Comparison of ENCODE assay signal across 31 cellular contexts in the genomic region with DNA sequence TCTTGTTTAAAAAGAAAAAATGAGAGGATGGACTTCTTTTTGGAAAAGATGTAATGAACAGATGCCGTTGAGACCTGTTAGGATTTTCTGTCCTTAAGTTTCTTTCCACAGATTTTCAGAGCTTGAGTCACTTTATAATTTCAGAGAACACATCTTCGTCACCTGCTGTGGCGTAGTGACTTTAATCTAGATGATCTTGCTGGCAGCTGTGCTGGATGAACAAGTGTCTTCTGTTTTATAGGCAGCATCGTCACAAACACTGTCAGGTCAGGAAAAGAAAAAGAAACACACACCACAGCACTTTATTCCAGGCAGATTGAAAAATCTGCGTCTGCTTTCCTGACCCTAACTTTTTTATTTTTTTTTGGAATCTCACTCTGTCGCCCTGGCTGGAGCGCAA.
"Had no signal": no experiment of that assay in that cellular context is flagged by ENCODE, and none has a peak within 500 bp of the region (broad histone marks: within the 10 kb centered on the region; RNA-seq: fewer than 3 reads in every experiment).

No MANE protein-coding gene starts in this region.

- H3K9me3 ChIP-seq: neutrophil, pancreas, psoas muscle, right lobe of liver, sigmoid colon, suprapubic skin, testis, tibial artery, transverse colon, upper lobe of right lung, uterus had no signal

- H3K4me1 ChIP-seq: pancreas, psoas muscle, right lobe of liver, sigmoid colon, spleen, suprapubic skin, testis, tibial artery, transverse colon, upper lobe of right lung, uterus had no signal

- H3K27me3 ChIP-seq: neutrophil, pancreas, right lobe of liver, sigmoid colon, suprapubic skin, testis, transverse colon, upper lobe of right lung, uterus had no signal

- H3K9me3 Mint-ChIP-seq: natural killer cell treated with Interleukin-12 subunit alpha and Interleukin-12 subunit beta and Interleukin-15 and Interleukin-18, amount 100 ng/mL, for 72 hours; nephron progenitor cell; stimulated activated memory B cell treated with anti-CD40 and anti-IgM and Interleukin-4, amounts not matched to agents 10 μg/mL and 1 μg/mL and 100 μg/mL, for 72 hours; stimulated activated naive CD8-positive, alpha-beta T cell treated with anti-CD3 and anti-CD28 coated beads, Interleukin-15, amount 100 ng/mL, for 72 hours; type B pancreatic cell had no signal

- H3K4me3 Mint-ChIP-seq: naive thymus-derived CD8-positive, alpha-beta T cell; natural killer cell treated with Interleukin-12 subunit alpha and Interleukin-12 subunit beta and Interleukin-15 and Interleukin-18, amount 100 ng/mL, for 72 hours; nephron progenitor cell; neural crest cell; stimulated activated memory B cell treated with anti-CD40 and anti-IgM and Interleukin-4, amounts not matched to agents 10 μg/mL and 1 μg/mL and 100 μg/mL, for 72 hours; stimulated activated naive CD8-positive, alpha-beta T cell treated with anti-CD3 and anti-CD28 coated beads, Interleukin-15, amount 100 ng/mL, for 72 hours; type B pancreatic cell had no signal

- H3K4me1 Mint-ChIP-seq: naive thymus-derived CD8-positive, alpha-beta T cell; stimulated activated memory B cell treated with anti-CD40 and anti-IgM and Interleukin-4, amounts not matched to agents 10 μg/mL and 1 μg/mL and 100 μg/mL, for 72 hours; stimulated activated naive CD8-positive, alpha-beta T cell treated with anti-CD3 and anti-CD28 coated beads, Interleukin-15, amount 100 ng/mL, for 72 hours had no signal

- DNase-seq: naive thymus-derived CD8-positive, alpha-beta T cell; nephron progenitor cell; nucleus accumbens; pancreas; psoas muscle; right cardiac atrium; right lobe of liver; sigmoid colon; spleen; stimulated activated CD4-positive, alpha-beta T cell treated with anti-CD3 and anti-CD28 coated beads, Interleukin-12 subunit alpha, Interleukin-12 subunit beta, amount 100 ng/mL, for 4 hours; stimulated activated CD4-positive, alpha-beta T cell treated with anti-CD3 and anti-CD28 coated beads, Interleukin-1b, Interleukin-23, amount 100 ng/mL, for 48 hours; stimulated activated CD4-positive, alpha-beta T cell treated with anti-CD3 and anti-CD28 coated beads, Interleukin-4, amount 100 ng/mL, for 1 hour; stimulated activated CD4-positive, alpha-beta T cell treated with anti-CD3 and anti-CD28 coated beads, Interleukin-4, amount 100 ng/mL, for 4 hours; stimulated activated CD8-positive, alpha-beta memory T cell treated with anti-CD3 and anti-CD28 coated beads, Interleukin-4, amount 100 ng/mL, for 48 hours; stimulated activated naive CD4-positive, alpha-beta T cell; stimulated activated naive CD8-positive, alpha-beta T cell treated with anti-CD3 and anti-CD28 coated beads, Interleukin-15, amount 100 ng/mL, for 72 hours; stimulated activated naive CD8-positive, alpha-beta T cell treated with anti-CD3 and anti-CD28 coated beads, Interleukin-15, Interleukin-2, amounts not matched to agents 100 U/mL and 50 U/mL, for 24 hours; substantia nigra; testis; tibial artery; transverse colon; upper lobe of right lung; uterus had no signal

- H3K27ac ChIP-seq: neutrophil, pancreas, psoas muscle, right lobe of liver, sigmoid colon, skin epidermis, spleen, suprapubic skin, testis, tibial artery, transverse colon, upper lobe of right lung, uterus had no signal

- H3K36me3 Mint-ChIP-seq: natural killer cell treated with Interleukin-12 subunit alpha and Interleukin-12 subunit beta and Interleukin-15 and Interleukin-18, amount 100 ng/mL, for 72 hours; stimulated activated memory B cell treated with anti-CD40 and anti-IgM and Interleukin-4, amounts not matched to agents 10 μg/mL and 1 μg/mL and 100 μg/mL, for 72 hours had no signal

- ATAC-seq: naive thymus-derived CD8-positive, alpha-beta T cell; natural killer cell treated with Interleukin-12 subunit alpha and Interleukin-12 subunit beta and Interleukin-15 and Interleukin-18, amount 100 ng/mL, for 72 hours; pancreas; psoas muscle; right cardiac atrium; right lobe of liver; stimulated activated memory B cell treated with anti-CD40 and anti-IgM and Interleukin-4, amounts not matched to agents 10 μg/mL and 1 μg/mL and 100 μg/mL, for 72 hours; stimulated activated naive CD8-positive, alpha-beta T cell treated with anti-CD3 and anti-CD28 coated beads, Interleukin-15, amount 100 ng/mL, for 72 hours; stimulated activated naive CD8-positive, alpha-beta T cell treated with anti-CD3 and anti-CD28 coated beads, Interleukin-15, Interleukin-2, amounts not matched to agents 100 U/mL and 50 U/mL, for 24 hours; upper lobe of right lung had no signal

- H3K36me3 ChIP-seq: neutrophil, pancreas, right lobe of liver, sigmoid colon, spleen, suprapubic skin, tibial artery, transverse colon, upper lobe of right lung, uterus had no signal

- H3K4me3 ChIP-seq: pancreas, psoas muscle, right lobe of liver, sigmoid colon, skin epidermis, smooth muscle cell, spleen, suprapubic skin, testis, tibial artery, transverse colon, upper lobe of right lung, uterus had no signal

- H3K27ac Mint-ChIP-seq: naive thymus-derived CD8-positive, alpha-beta T cell; natural killer cell treated with Interleukin-12 subunit alpha and Interleukin-12 subunit beta and Interleukin-15 and Interleukin-18, amount 100 ng/mL, for 72 hours; nephron progenitor cell; stimulated activated memory B cell treated with anti-CD40 and anti-IgM and Interleukin-4, amounts not matched to agents 10 μg/mL and 1 μg/mL and 100 μg/mL, for 72 hours; stimulated activated naive CD8-positive, alpha-beta T cell treated with anti-CD3 and anti-CD28 coated beads, Interleukin-15, amount 100 ng/mL, for 72 hours; type B pancreatic cell had no signal
